Comparison of ENCODE assay signal across 14 cellular contexts in the genomic region with DNA sequence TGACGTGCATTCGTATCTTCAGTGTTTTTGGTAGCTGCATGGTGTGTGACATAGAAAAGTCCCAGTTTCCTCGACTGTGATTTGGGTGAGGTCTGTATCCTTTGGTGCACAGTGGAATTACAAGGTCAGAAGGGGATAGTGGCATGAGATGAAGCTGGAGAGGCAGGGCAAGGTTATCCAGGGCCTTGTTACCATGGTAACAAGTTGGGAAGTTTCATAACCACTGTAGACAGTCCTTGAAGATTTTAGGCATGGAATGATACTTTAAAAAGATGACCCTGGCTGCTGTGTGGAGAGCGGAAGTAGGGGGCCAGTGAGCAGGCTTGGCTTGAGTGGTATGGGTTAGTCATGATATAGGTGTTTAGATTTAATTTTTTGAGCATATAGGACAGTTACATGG. TPM values are rescaled to one million over a fixed set of nuclear protein-coding genes. Genes with fewer than 3 reads are reported as not detected.
A peak's percentile ranks its signal among the peaks of the same experiment; 100 is the strongest.
DNase-seq lines count a peak whose midpoint lies in the region; ATAC-seq and TF ChIP-seq lines count a peak whose summit lies in the region.
"Had no signal": no experiment of that assay in that cellular context is flagged by ENCODE, and none has a peak within 500 bp of the region (broad histone marks: within the 10 kb centered on the region; RNA-seq: fewer than 3 reads in every experiment).

No MANE protein-coding gene starts in this region.

- intact Hi-C loops in activated T-helper 1 cell treated with anti-CD3 and anti-CD28 coated beads, Interleukin-12 subunit alpha, Interleukin-12 subunit beta, Interleukin-2, Interleukin-4 antibody, amounts not matched to agents 30 ng/mL and 10 ng/mL and 1 ng/mL, durations not matched to agents 14 hours and 24 hours and 36 hours (cut with micrococcal nuclease) = no loop called here
- intact Hi-C loops in dorsolateral prefrontal cortex (cut with DNase I) = no loop called here

- peak overlapping the region; percentile 19 for H3K4me3 Mint-ChIP-seq in activated naive CD4-positive, alpha-beta T cell treated with anti-CD3 and anti-CD28 coated beads, Interleukin-2, amount 50 U/mL, for 24 hours
- no peak overlapping the region for H3K4me3 Mint-ChIP-seq in activated naive CD4-positive, alpha-beta T cell treated with anti-CD3 and anti-CD28 coated beads, Interleukin-2, amount 10 ng/mL, durations not matched to agents 7 days and 5 days
- no peak overlapping the region for H3K4me3 Mint-ChIP-seq in activated T-helper 1 cell treated with anti-CD3 and anti-CD28 coated beads, Interleukin-12 subunit alpha, Interleukin-12 subunit beta, Interleukin-2, Interleukin-4 antibody, amounts not matched to agents 30 ng/mL and 10 ng/mL and 1 ng/mL, durations not matched to agents 14 hours and 24 hours and 36 hours
- H3K4me3 Mint-ChIP-seq in immature natural killer cell = peak overlapping the region; percentile 64 to 75 (median 67)
- H3K4me3 Mint-ChIP-seq in stimulated activated naive CD8-positive, alpha-beta T cell treated with anti-CD3 and anti-CD28 coated beads, Interleukin-15, amount 100 ng/mL, for 72 hours = peak overlapping the region; percentile 30 to 36
- H3K4me3 Mint-ChIP-seq: neural progenitor cell had no signal

- ATAC-seq in stimulated activated naive CD8-positive, alpha-beta T cell treated with anti-CD3 and anti-CD28 coated beads, Interleukin-15, amount 100 ng/mL, for 72 hours = no peak
- ATAC-seq: left colon had no signal

- peaks cover 74% of the 10 kb centered on the region for H3K4me1 Mint-ChIP-seq in activated naive CD4-positive, alpha-beta T cell treated with anti-CD3 and anti-CD28 coated beads, Interleukin-2, amount 50 U/mL, for 24 hours
- H3K4me1 Mint-ChIP-seq in activated naive CD4-positive, alpha-beta T cell treated with anti-CD3 and anti-CD28 coated beads, Interleukin-2, amount 10 ng/mL, durations not matched to agents 7 days and 5 days = peaks cover 56% of the 10 kb centered on the region
- peaks cover 50% of the 10 kb centered on the region for H3K4me1 Mint-ChIP-seq in activated T-helper 1 cell treated with anti-CD3 and anti-CD28 coated beads, Interleukin-12 subunit alpha, Interleukin-12 subunit beta, Interleukin-2, Interleukin-4 antibody, amounts not matched to agents 30 ng/mL and 10 ng/mL and 1 ng/mL, durations not matched to agents 14 hours and 24 hours and 36 hours (ENCODE audit: low read depth)
- H3K4me1 Mint-ChIP-seq in immature natural killer cell = peaks cover 70 to 80% of the 10 kb centered on the region in 2 donors
- H3K4me1 Mint-ChIP-seq in stimulated activated naive CD8-positive, alpha-beta T cell treated with anti-CD3 and anti-CD28 coated beads, Interleukin-15, amount 100 ng/mL, for 72 hours = peaks cover 71% of the 10 kb centered on the region

- H3K9me3 Mint-ChIP-seq in activated naive CD4-positive, alpha-beta T cell treated with anti-CD3 and anti-CD28 coated beads, Interleukin-2, amount 50 U/mL, for 24 hours = no peaks in the 10 kb centered on the region
- no peaks in the 10 kb centered on the region for H3K9me3 Mint-ChIP-seq in activated naive CD4-positive, alpha-beta T cell treated with anti-CD3 and anti-CD28 coated beads, Interleukin-2, amount 10 ng/mL, durations not matched to agents 7 days and 5 days
- H3K9me3 Mint-ChIP-seq in activated T-helper 1 cell treated with anti-CD3 and anti-CD28 coated beads, Interleukin-12 subunit alpha, Interleukin-12 subunit beta, Interleukin-2, Interleukin-4 antibody, amounts not matched to agents 30 ng/mL and 10 ng/mL and 1 ng/mL, durations not matched to agents 14 hours and 24 hours and 36 hours = no peaks in the 10 kb centered on the region
- H3K9me3 Mint-ChIP-seq in immature natural killer cell = no peaks in the 10 kb centered on the region
- no peaks in the 10 kb centered on the region for H3K9me3 Mint-ChIP-seq in stimulated activated naive CD8-positive, alpha-beta T cell treated with anti-CD3 and anti-CD28 coated beads, Interleukin-15, amount 100 ng/mL, for 72 hours
- H3K9me3 Mint-ChIP-seq: neural progenitor cell had no signal

- H3K27ac ChIP-seq in dorsolateral prefrontal cortex = peak overlapping the region in 2 of 59 donors; percentile 11 to 21
- H3K27ac ChIP-seq: ascending aorta, neural progenitor cell had no signal

- no peaks in the 10 kb centered on the region for H3K27me3 Mint-ChIP-seq in activated naive CD4-positive, alpha-beta T cell treated with anti-CD3 and anti-CD28 coated beads, Interleukin-2, amount 50 U/mL, for 24 hours
- H3K27me3 Mint-ChIP-seq in activated naive CD4-positive, alpha-beta T cell treated with anti-CD3 and anti-CD28 coated beads, Interleukin-2, amount 10 ng/mL, durations not matched to agents 7 days and 5 days = no peaks in the 10 kb centered on the region
- no peaks in the 10 kb centered on the region for H3K27me3 Mint-ChIP-seq in activated T-helper 1 cell treated with anti-CD3 and anti-CD28 coated beads, Interleukin-12 subunit alpha, Interleukin-12 subunit beta, Interleukin-2, Interleukin-4 antibody, amounts not matched to agents 30 ng/mL and 10 ng/mL and 1 ng/mL, durations not matched to agents 14 hours and 24 hours and 36 hours (ENCODE audit: insufficient read depth)
- H3K27me3 Mint-ChIP-seq in immature natural killer cell (ENCODE audit: low read depth in 3 of 3) = peaks cover 0 to 2% (median 0%) of the 10 kb centered on the region in 3 donors
- H3K27me3 Mint-ChIP-seq in stimulated activated naive CD8-positive, alpha-beta T cell treated with anti-CD3 and anti-CD28 coated beads, Interleukin-15, amount 100 ng/mL, for 72 hours = no peaks in the 10 kb centered on the region

- H3K27me3 ChIP-seq in dorsolateral prefrontal cortex = no peaks in the 10 kb centered on the region
- H3K27me3 ChIP-seq: ascending aorta, neural progenitor cell had no signal

- H3K4me3 ChIP-seq in dorsolateral prefrontal cortex = no peak overlapping the region
- H3K4me3 ChIP-seq: ascending aorta, neural progenitor cell had no signal

- H3K27ac Mint-ChIP-seq in activated naive CD4-positive, alpha-beta T cell treated with anti-CD3 and anti-CD28 coated beads, Interleukin-2, amount 50 U/mL, for 24 hours = peak overlapping the region; percentile 48
- no peak overlapping the region for H3K27ac Mint-ChIP-seq in activated naive CD4-positive, alpha-beta T cell treated with anti-CD3 and anti-CD28 coated beads, Interleukin-2, amount 10 ng/mL, durations not matched to agents 7 days and 5 days
- peak overlapping the region; percentile 14 for H3K27ac Mint-ChIP-seq in activated T-helper 1 cell treated with anti-CD3 and anti-CD28 coated beads, Interleukin-12 subunit alpha, Interleukin-12 subunit beta, Interleukin-2, Interleukin-4 antibody, amounts not matched to agents 30 ng/mL and 10 ng/mL and 1 ng/mL, durations not matched to agents 14 hours and 24 hours and 36 hours
- H3K27ac Mint-ChIP-seq in immature natural killer cell = peak overlapping the region; percentile 79 to 94 (median 92)
- H3K27ac Mint-ChIP-seq in stimulated activated naive CD8-positive, alpha-beta T cell treated with anti-CD3 and anti-CD28 coated beads, Interleukin-15, amount 100 ng/mL, for 72 hours = no peak overlapping the region
- H3K27ac Mint-ChIP-seq: neural progenitor cell had no signal

- CTCF ChIA-PET in activated naive CD4-positive, alpha-beta T cell treated with anti-CD3 and anti-CD28 coated beads, Interleukin-2, amount 10 ng/mL, durations not matched to agents 7 days and 5 days (lab: Charles Lee) = no interaction called here

- no peak for TF ChIP-seq CTCF in dorsolateral prefrontal cortex (IDR thresholded peaks at IDR 0.05 in 54 of 56, conservative IDR thresholded peaks at IDR 0.05 in 2 of 56; ENCODE audit: low read depth in 1 of 56, partially characterized antibody in 56 of 56)

- no peak for DNase-seq in activated naive CD4-positive, alpha-beta T cell treated with anti-CD3 and anti-CD28 coated beads, Interleukin-2, amount 10 ng/mL, durations not matched to agents 7 days and 5 days
- no peak for DNase-seq in activated T-helper 1 cell treated with anti-CD3 and anti-CD28 coated beads, Interleukin-12 subunit alpha, Interleukin-12 subunit beta, Interleukin-2, Interleukin-4 antibody, amounts not matched to agents 30 ng/mL and 10 ng/mL and 1 ng/mL, durations not matched to agents 14 hours and 24 hours and 36 hours (ENCODE audit: low spot score)
- DNase-seq in immature natural killer cell = no peak
- DNase-seq in stimulated activated naive CD8-positive, alpha-beta T cell treated with anti-CD3 and anti-CD28 coated beads, Interleukin-15, amount 100 ng/mL, for 72 hours = no peak
- DNase-seq in NCI-H1092 (lab: John Stamatoyannopoulos, UW) = no peak
- DNase-seq in HPDE6-E6E7 (ENCODE audit: extremely low spot score) = no peak
- DNase-seq in dorsolateral prefrontal cortex = no peak
- DNase-seq: GDM1, HCEC 1CT, left colon, NCI-H446 had no signal

- peaks cover 3% of the 10 kb centered on the region for H3K36me3 Mint-ChIP-seq in activated naive CD4-positive, alpha-beta T cell treated with anti-CD3 and anti-CD28 coated beads, Interleukin-2, amount 50 U/mL, for 24 hours
- peaks cover 25% of the 10 kb centered on the region for H3K36me3 Mint-ChIP-seq in activated naive CD4-positive, alpha-beta T cell treated with anti-CD3 and anti-CD28 coated beads, Interleukin-2, amount 10 ng/mL, durations not matched to agents 7 days and 5 days
- H3K36me3 Mint-ChIP-seq in activated T-helper 1 cell treated with anti-CD3 and anti-CD28 coated beads, Interleukin-12 subunit alpha, Interleukin-12 subunit beta, Interleukin-2, Interleukin-4 antibody, amounts not matched to agents 30 ng/mL and 10 ng/mL and 1 ng/mL, durations not matched to agents 14 hours and 24 hours and 36 hours (ENCODE audit: low read depth) = peaks cover 9% of the 10 kb centered on the region
- H3K36me3 Mint-ChIP-seq in immature natural killer cell = peaks cover 0 to 4% (median 3%) of the 10 kb centered on the region in 3 donors

RNA-seq across cellular contexts. Expression of a gene that starts 11.9 kb away (rescaled TPM):
- 97.0 and 98.1 TPM in 2 replicates for total RNA-seq in activated T-helper 1 cell treated with anti-CD3 and anti-CD28 coated beads, Interleukin-12 subunit alpha, Interleukin-12 subunit beta, Interleukin-2, Interleukin-4 antibody, amounts not matched to agents 30 ng/mL and 10 ng/mL and 1 ng/mL, durations not matched to agents 14 hours and 24 hours and 36 hours
- 10 to 100 TPM; 14.1 to 62.7 (median 14.8) TPM for polyA plus RNA-seq in immature natural killer cell
- 100 to 1,000 TPM in 28 of 120 experiments, 10 to 100 TPM in 92; 47.9 to 151 (median 85.0) TPM for total RNA-seq in dorsolateral prefrontal cortex

RNA-seq across cellular contexts. Expression of a gene that starts 25.2 kb away (rescaled TPM):
- total RNA-seq in activated T-helper 1 cell treated with anti-CD3 and anti-CD28 coated beads, Interleukin-12 subunit alpha, Interleukin-12 subunit beta, Interleukin-2, Interleukin-4 antibody, amounts not matched to agents 30 ng/mL and 10 ng/mL and 1 ng/mL, durations not matched to agents 14 hours and 24 hours and 36 hours = 65.7 and 70.3 TPM in 2 replicates
- polyA plus RNA-seq in immature natural killer cell = 10 to 100 TPM; 39.1 to 60.7 (median 57.3) TPM
- 10 to 100 TPM; 14.9 to 48.4 (median 31.8) TPM for total RNA-seq in dorsolateral prefrontal cortex

RNA-seq across cellular contexts. Expression of a gene that starts 40.4 kb away (rescaled TPM):
- total RNA-seq in activated T-helper 1 cell treated with anti-CD3 and anti-CD28 coated beads, Interleukin-12 subunit alpha, Interleukin-12 subunit beta, Interleukin-2, Interleukin-4 antibody, amounts not matched to agents 30 ng/mL and 10 ng/mL and 1 ng/mL, durations not matched to agents 14 hours and 24 hours and 36 hours = 88.2 and 94.9 TPM in 2 replicates
- 1 to 10 TPM; 1.5 to 7.0 (median 3.3) TPM for polyA plus RNA-seq in immature natural killer cell
- 10 to 100 TPM; 13.5 to 30.5 (median 23.8) TPM for total RNA-seq in dorsolateral prefrontal cortex

RNA-seq across cellular contexts. Expression of a gene that starts 52.0 kb away (rescaled TPM):
- 50.3 and 52.1 TPM in 2 replicates for total RNA-seq in activated T-helper 1 cell treated with anti-CD3 and anti-CD28 coated beads, Interleukin-12 subunit alpha, Interleukin-12 subunit beta, Interleukin-2, Interleukin-4 antibody, amounts not matched to agents 30 ng/mL and 10 ng/mL and 1 ng/mL, durations not matched to agents 14 hours and 24 hours and 36 hours
- polyA plus RNA-seq in immature natural killer cell = 10 to 100 TPM; 21.4 to 32.4 (median 30.1) TPM
- total RNA-seq in dorsolateral prefrontal cortex = 10 to 100 TPM; 29.0 to 72.8 (median 45.7) TPM

Comparison
In these comparisons a context has a peak if more than half of its experiments do, and no peak if none do; other contexts are left out.
1. H3K27ac Mint-ChIP-seq: peak in activated naive CD4-positive, alpha-beta T cell treated with anti-CD3 and anti-CD28 coated beads, Interleukin-2, amount 50 U/mL, for 24 hours (single experiment), activated T-helper 1 cell treated with anti-CD3 and anti-CD28 coated beads, Interleukin-12 subunit alpha, Interleukin-12 subunit beta, Interleukin-2, Interleukin-4 antibody, amounts not matched to agents 30 ng/mL and 10 ng/mL and 1 ng/mL, durations not matched to agents 14 hours and 24 hours and 36 hours (single experiment) and immature natural killer cell (6 of 6); none in activated naive CD4-positive, alpha-beta T cell treated with anti-CD3 and anti-CD28 coated beads, Interleukin-2, amount 10 ng/mL, durations not matched to agents 7 days and 5 days (single experiment) and stimulated activated naive CD8-positive, alpha-beta T cell treated with anti-CD3 and anti-CD28 coated beads, Interleukin-15, amount 100 ng/mL, for 72 hours (0 of 2).
2. H3K4me3 Mint-ChIP-seq: peak in activated naive CD4-positive, alpha-beta T cell treated with anti-CD3 and anti-CD28 coated beads, Interleukin-2, amount 50 U/mL, for 24 hours (single experiment), immature natural killer cell (5 of 5) and stimulated activated naive CD8-positive, alpha-beta T cell treated with anti-CD3 and anti-CD28 coated beads, Interleukin-15, amount 100 ng/mL, for 72 hours (2 of 2); none in activated naive CD4-positive, alpha-beta T cell treated with anti-CD3 and anti-CD28 coated beads, Interleukin-2, amount 10 ng/mL, durations not matched to agents 7 days and 5 days (single experiment) and activated T-helper 1 cell treated with anti-CD3 and anti-CD28 coated beads, Interleukin-12 subunit alpha, Interleukin-12 subunit beta, Interleukin-2, Interleukin-4 antibody, amounts not matched to agents 30 ng/mL and 10 ng/mL and 1 ng/mL, durations not matched to agents 14 hours and 24 hours and 36 hours (single experiment).